ENCODE assay signal across 21 cellular contexts in genomic region chr5:155591273-155591672, GRCh38.
"Had no signal": no experiment of that assay in that cellular context is flagged by ENCODE, and none has a peak within 500 bp of the region (broad histone marks: within the 10 kb centered on the region; RNA-seq: fewer than 3 reads in every experiment).

No MANE protein-coding gene starts in this region.

- H3K9me3 Mint-ChIP-seq: T-cell; T-helper 1 cell treated with Interleukin-12 subunit alpha and Interleukin-12 subunit beta and Interleukin-4 antibody, amounts not matched to agents 30 μg/mL and 1 μg/mL, for 36 hours had no signal

- H3K4me3 Mint-ChIP-seq: T-cell; T-helper 1 cell treated with Interleukin-12 subunit alpha and Interleukin-12 subunit beta and Interleukin-4 antibody, amounts not matched to agents 30 μg/mL and 1 μg/mL, for 36 hours had no signal

- H3K4me1 Mint-ChIP-seq: T-cell had no signal

- DNase-seq: KBM-7; MG63; NCI-H1092; NCI-H1105 treated with DMSO at 0.1 percent for 48 hours; NCI-H1417 treated with DMSO at 0.1 percent for 48 hours; NCI-H146; NCI-H1694 treated with DMSO at 0.1 percent for 48 hours; NCI-H1930; NCI-H2081; NCI-H2171; NCI-H226; NCI-H446; NCI-H526 treated with DMSO at 0.1 percent for 48 hours; NK-92 treated with Interleukin-12 subunit alpha and Interleukin-12 subunit beta, amount 100 ng/mL, for 24 hours; PC-3; SHP77; SK-N-SH; SW 1271; T-cell had no signal

- H3K36me3 Mint-ChIP-seq: T-cell had no signal

- H3K27ac Mint-ChIP-seq: T-cell; T-helper 1 cell treated with Interleukin-12 subunit alpha and Interleukin-12 subunit beta and Interleukin-4 antibody, amounts not matched to agents 30 μg/mL and 1 μg/mL, for 36 hours had no signal

- ATAC-seq: Panc1, PC-3, T-cell had no signal
